ENCODE assay signal across 1 cellular context in genomic region chr1:115977481-115978258, GRCh38.
TF ChIP-seq lines count a peak whose summit lies in the region.

No MANE protein-coding gene starts in this region.

TF ChIP-seq in HepG2, 621 proteins besides CTCF, POLR2A, EP300 and RAD21 (continued from another document):
- TF ChIP-seq, protein P1, sequence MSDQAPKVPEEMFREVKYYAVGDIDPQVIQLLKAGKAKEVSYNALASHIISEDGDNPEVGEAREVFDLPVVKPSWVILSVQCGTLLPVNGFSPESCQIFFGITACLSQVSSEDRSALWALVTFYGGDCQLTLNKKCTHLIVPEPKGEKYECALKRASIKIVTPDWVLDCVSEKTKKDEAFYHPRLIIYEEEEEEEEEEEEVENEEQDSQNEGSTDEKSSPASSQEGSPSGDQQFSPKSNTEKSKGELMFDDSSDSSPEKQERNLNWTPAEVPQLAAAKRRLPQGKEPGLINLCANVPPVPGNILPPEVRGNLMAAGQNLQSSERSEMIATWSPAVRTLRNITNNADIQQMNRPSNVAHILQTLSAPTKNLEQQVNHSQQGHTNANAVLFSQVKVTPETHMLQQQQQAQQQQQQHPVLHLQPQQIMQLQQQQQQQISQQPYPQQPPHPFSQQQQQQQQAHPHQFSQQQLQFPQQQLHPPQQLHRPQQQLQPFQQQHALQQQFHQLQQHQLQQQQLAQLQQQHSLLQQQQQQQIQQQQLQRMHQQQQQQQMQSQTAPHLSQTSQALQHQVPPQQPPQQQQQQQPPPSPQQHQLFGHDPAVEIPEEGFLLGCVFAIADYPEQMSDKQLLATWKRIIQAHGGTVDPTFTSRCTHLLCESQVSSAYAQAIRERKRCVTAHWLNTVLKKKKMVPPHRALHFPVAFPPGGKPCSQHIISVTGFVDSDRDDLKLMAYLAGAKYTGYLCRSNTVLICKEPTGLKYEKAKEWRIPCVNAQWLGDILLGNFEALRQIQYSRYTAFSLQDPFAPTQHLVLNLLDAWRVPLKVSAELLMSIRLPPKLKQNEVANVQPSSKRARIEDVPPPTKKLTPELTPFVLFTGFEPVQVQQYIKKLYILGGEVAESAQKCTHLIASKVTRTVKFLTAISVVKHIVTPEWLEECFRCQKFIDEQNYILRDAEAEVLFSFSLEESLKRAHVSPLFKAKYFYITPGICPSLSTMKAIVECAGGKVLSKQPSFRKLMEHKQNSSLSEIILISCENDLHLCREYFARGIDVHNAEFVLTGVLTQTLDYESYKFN (CRISPR knock-in tag; conservative IDR thresholded peaks at IDR 0.05): 0 out of 2 replicates have a peak, but pooled peaks have one; percentile 36
- no peak for TF ChIP-seq HNF1B (CRISPR knock-in tag; IDR thresholded peaks at IDR 0.05)
- TF ChIP-seq, protein P2, sequence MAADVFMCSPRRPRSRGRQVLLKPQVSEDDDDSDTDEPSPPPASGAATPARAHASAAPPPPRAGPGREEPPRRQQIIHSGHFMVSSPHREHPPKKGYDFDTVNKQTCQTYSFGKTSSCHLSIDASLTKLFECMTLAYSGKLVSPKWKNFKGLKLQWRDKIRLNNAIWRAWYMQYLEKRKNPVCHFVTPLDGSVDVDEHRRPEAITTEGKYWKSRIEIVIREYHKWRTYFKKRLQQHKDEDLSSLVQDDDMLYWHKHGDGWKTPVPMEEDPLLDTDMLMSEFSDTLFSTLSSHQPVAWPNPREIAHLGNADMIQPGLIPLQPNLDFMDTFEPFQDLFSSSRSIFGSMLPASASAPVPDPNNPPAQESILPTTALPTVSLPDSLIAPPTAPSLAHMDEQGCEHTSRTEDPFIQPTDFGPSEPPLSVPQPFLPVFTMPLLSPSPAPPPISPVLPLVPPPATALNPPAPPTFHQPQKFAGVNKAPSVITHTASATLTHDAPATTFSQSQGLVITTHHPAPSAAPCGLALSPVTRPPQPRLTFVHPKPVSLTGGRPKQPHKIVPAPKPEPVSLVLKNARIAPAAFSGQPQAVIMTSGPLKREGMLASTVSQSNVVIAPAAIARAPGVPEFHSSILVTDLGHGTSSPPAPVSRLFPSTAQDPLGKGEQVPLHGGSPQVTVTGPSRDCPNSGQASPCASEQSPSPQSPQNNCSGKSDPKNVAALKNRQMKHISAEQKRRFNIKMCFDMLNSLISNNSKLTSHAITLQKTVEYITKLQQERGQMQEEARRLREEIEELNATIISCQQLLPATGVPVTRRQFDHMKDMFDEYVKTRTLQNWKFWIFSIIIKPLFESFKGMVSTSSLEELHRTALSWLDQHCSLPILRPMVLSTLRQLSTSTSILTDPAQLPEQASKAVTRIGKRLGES (CRISPR knock-in tag; IDR thresholded peaks at IDR 0.05; ENCODE audit: borderline replicate concordance): no peak
- no peak for TF ChIP-seq PLRG1 (conservative IDR thresholded peaks at IDR 0.05)
- 0 out of 2 replicates have a peak, but pooled peaks have one; percentile 8 for TF ChIP-seq ATF7 (IDR thresholded peaks at IDR 0.05)
- TF ChIP-seq ATF7 (CRISPR knock-in tag; IDR thresholded peaks at IDR 0.05): no peak
- TF ChIP-seq, protein P3, sequence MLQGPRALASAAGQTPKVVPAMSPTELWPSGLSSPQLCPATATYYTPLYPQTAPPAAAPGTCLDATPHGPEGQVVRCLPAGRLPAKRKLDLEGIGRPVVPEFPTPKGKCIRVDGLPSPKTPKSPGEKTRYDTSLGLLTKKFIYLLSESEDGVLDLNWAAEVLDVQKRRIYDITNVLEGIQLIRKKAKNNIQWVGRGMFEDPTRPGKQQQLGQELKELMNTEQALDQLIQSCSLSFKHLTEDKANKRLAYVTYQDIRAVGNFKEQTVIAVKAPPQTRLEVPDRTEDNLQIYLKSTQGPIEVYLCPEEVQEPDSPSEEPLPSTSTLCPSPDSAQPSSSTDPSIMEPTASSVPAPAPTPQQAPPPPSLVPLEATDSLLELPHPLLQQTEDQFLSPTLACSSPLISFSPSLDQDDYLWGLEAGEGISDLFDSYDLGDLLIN (CRISPR knock-in tag; IDR thresholded peaks at IDR 0.05; ENCODE audit: borderline replicate concordance): no peak
- TF ChIP-seq, protein P4, sequence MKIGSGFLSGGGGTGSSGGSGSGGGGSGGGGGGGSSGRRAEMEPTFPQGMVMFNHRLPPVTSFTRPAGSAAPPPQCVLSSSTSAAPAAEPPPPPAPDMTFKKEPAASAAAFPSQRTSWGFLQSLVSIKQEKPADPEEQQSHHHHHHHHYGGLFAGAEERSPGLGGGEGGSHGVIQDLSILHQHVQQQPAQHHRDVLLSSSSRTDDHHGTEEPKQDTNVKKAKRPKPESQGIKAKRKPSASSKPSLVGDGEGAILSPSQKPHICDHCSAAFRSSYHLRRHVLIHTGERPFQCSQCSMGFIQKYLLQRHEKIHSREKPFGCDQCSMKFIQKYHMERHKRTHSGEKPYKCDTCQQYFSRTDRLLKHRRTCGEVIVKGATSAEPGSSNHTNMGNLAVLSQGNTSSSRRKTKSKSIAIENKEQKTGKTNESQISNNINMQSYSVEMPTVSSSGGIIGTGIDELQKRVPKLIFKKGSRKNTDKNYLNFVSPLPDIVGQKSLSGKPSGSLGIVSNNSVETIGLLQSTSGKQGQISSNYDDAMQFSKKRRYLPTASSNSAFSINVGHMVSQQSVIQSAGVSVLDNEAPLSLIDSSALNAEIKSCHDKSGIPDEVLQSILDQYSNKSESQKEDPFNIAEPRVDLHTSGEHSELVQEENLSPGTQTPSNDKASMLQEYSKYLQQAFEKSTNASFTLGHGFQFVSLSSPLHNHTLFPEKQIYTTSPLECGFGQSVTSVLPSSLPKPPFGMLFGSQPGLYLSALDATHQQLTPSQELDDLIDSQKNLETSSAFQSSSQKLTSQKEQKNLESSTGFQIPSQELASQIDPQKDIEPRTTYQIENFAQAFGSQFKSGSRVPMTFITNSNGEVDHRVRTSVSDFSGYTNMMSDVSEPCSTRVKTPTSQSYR (CRISPR knock-in tag; IDR thresholded peaks at IDR 0.05; ENCODE audit: borderline replicate concordance): peak; percentile 75; the same call in 1 of the 2 replicates
- TF ChIP-seq ZNF546 (CRISPR knock-in tag; conservative IDR thresholded peaks at IDR 0.05): no peak
- no peak for TF ChIP-seq ZSCAN30 (CRISPR knock-in tag; IDR thresholded peaks at IDR 0.05)
- no peak for TF ChIP-seq ZNF614 (CRISPR knock-in tag; IDR thresholded peaks at IDR 0.05; ENCODE audit: borderline replicate concordance)
- TF ChIP-seq ETV5 (CRISPR knock-in tag; IDR thresholded peaks at IDR 0.05; ENCODE audit: borderline replicate concordance): peak; percentile 80; the same call in 1 of the 2 replicates
- TF ChIP-seq PAX8 (CRISPR knock-in tag; IDR thresholded peaks at IDR 0.05; ENCODE audit: borderline replicate concordance): no peak
- no peak for TF ChIP-seq CC2D1A (CRISPR knock-in tag; IDR thresholded peaks at IDR 0.05)
- no peak for TF ChIP-seq POLR2AphosphoS5 (IDR thresholded peaks at IDR 0.05; ENCODE audit: low read depth, low read length)
